In genomic region chr3:172750069-172750367, GRCh38 we compare ENCODE assay signal across 8 cellular contexts. TPM values are rescaled to one million over a fixed set of nuclear protein-coding genes. Genes with fewer than 3 reads are reported as not detected.
DNase-seq lines count a peak whose midpoint lies in the region; ATAC-seq, FAIRE-seq and TF ChIP-seq lines count a peak whose summit lies in the region.

No MANE protein-coding gene starts in this region.

- ATAC-seq in activated CD4-positive, alpha-beta T cell treated with anti-CD3 and anti-CD28 coated beads for 36 hours: no peak
- no peak for ATAC-seq in activated naive CD4-positive, alpha-beta T cell treated with anti-CD3 and anti-CD28 coated beads, Interleukin-2, amount 50 U/mL, for 72 hours

- H3K36me3 Mint-ChIP-seq in activated CD4-positive, alpha-beta T cell treated with anti-CD3 and anti-CD28 coated beads for 36 hours (ENCODE audit: low read depth): peaks cover 16% of the 10 kb centered on the region
- peaks cover 14 to 32% of the 10 kb centered on the region in 2 donors for H3K36me3 Mint-ChIP-seq in activated naive CD4-positive, alpha-beta T cell treated with anti-CD3 and anti-CD28 coated beads, Interleukin-2, amount 50 U/mL, for 72 hours

- DNase-seq in activated CD4-positive, alpha-beta T cell treated with anti-CD3 and anti-CD28 coated beads for 36 hours: no peak
- no peak for DNase-seq in activated CD4-positive, alpha-beta T cell treated with anti-CD3 and anti-CD28 coated beads for 4 hours
- no peak for DNase-seq in activated naive CD4-positive, alpha-beta T cell treated with anti-CD3 and anti-CD28 coated beads, Interleukin-2, amount 50 U/mL, for 72 hours (ENCODE audit: low spot score in 2 of 2)
- no peak for DNase-seq in keratinocyte (ENCODE audit: low read depth, low spot score)
- DNase-seq in MV-4-11 (lab: John Stamatoyannopoulos, UW): no peak
- no peak for DNase-seq in globus pallidus (ENCODE audit: low spot score)
- no peak for DNase-seq in superior temporal gyrus (ENCODE audit: extremely low spot score)

- H3K4me2 ChIP-seq in keratinocyte (ENCODE audit: control insufficient read depth, extremely low read depth, insufficient read depth, low read depth, low read length): peak overlapping the region; percentile 94

- H3K4me1 ChIP-seq in keratinocyte (ENCODE audit: control insufficient read depth, extremely low read depth, insufficient read depth, low read length) (peaks cover 37% of the 10 kb centered on the region), thymus (ENCODE audit: control insufficient read depth, insufficient read depth, low read length) (peaks cover 5% of the 10 kb centered on the region)

- no peaks in the 10 kb centered on the region for H4K20me1 ChIP-seq in keratinocyte (ENCODE audit: control insufficient read depth, extremely low read depth, insufficient read depth, low read length)

- CTCF ChIA-PET in activated CD4-positive, alpha-beta T cell treated with anti-CD3 and anti-CD28 coated beads for 36 hours (lab: Charles Lee): interaction anchor here (0.6 to 2.5 kb wide), 12 partner anchors 10 to 714 kb away, joined by 3 to 11 read pairs (median 4); partner anchors contain the start of gene NCEH1

- dilution Hi-C loops in keratinocyte (cut with MboI; ENCODE audit: extremely low pct_ligation_motif_present, low sequenced_read_pairs): no loop called here

- peak overlapping the region; percentile 98 for H3K4me3 Mint-ChIP-seq in activated CD4-positive, alpha-beta T cell treated with anti-CD3 and anti-CD28 coated beads for 36 hours

- peaks cover 0 to 4% of the 10 kb centered on the region in 2 experiments for H3K36me3 ChIP-seq in keratinocyte (ENCODE audit: control insufficient read depth in 2 of 2, extremely low read depth in 1 of 2, insufficient read depth in 2 of 2, low read length in 2 of 2)
- H3K36me3 ChIP-seq in thymus (ENCODE audit: control insufficient read depth, insufficient read depth): no peaks in the 10 kb centered on the region

- intact Hi-C loops in activated CD4-positive, alpha-beta T cell treated with anti-CD3 and anti-CD28 coated beads for 36 hours (cut with DNase I, micrococcal nuclease): loop anchor here (1.0 to 5.0 kb wide), 6 partner anchors 39 to 1879 kb away; partner anchors contain the start of genes EIF5A2 (in 1 of the 2), NCEH1 (in 1 of the 2), RPL22L1 (in 1 of the 2) and TNFSF10 (in 1 of the 2)

- H3K9me3 ChIP-seq in keratinocyte (ENCODE audit: control insufficient read depth, low read depth, low read length): no peaks in the 10 kb centered on the region
- no peaks in the 10 kb centered on the region for H3K9me3 ChIP-seq in thymus (ENCODE audit: control insufficient read depth)

- H3K79me2 ChIP-seq in keratinocyte (ENCODE audit: control insufficient read depth, insufficient read depth, low read length): peaks cover 41% of the 10 kb centered on the region

- no peak for TF ChIP-seq CTCF in keratinocyte (optimal IDR thresholded peaks at IDR 0.05 in 1 of 3, IDR thresholded peaks at IDR 0.05 in 1 of 3, conservative IDR thresholded peaks at IDR 0.05 in 1 of 3; ENCODE audit: extremely low read depth in 1 of 3, insufficient read depth in 2 of 3, low read length in 3 of 3)

- H3K27ac Mint-ChIP-seq in activated CD4-positive, alpha-beta T cell treated with anti-CD3 and anti-CD28 coated beads for 36 hours: peak overlapping the region; percentile 99
- peak overlapping the region; percentile 97 to 99 for H3K27ac Mint-ChIP-seq in activated naive CD4-positive, alpha-beta T cell treated with anti-CD3 and anti-CD28 coated beads, Interleukin-2, amount 50 U/mL, for 72 hours

- no peaks in the 10 kb centered on the region for H3K27me3 Mint-ChIP-seq in activated CD4-positive, alpha-beta T cell treated with anti-CD3 and anti-CD28 coated beads for 36 hours

- H3K27ac ChIP-seq in keratinocyte (ENCODE audit: control insufficient read depth, insufficient read depth, low read length) (peak overlapping the region; percentile 94), thymus (ENCODE audit: low read depth) (no peak overlapping the region)

- H3K9ac ChIP-seq in keratinocyte (ENCODE audit: control insufficient read depth, extremely low read depth, insufficient read depth, low read length): peak overlapping the region; percentile 91

- 18% methylated on average over 9 of the region's 9 CpGs for WGBS in thymus

- H3K9me1 ChIP-seq in keratinocyte (ENCODE audit: control insufficient read depth, extremely low read depth, insufficient read depth, low read length): no peaks in the 10 kb centered on the region

- no peak overlapping the region for H2AFZ ChIP-seq in keratinocyte (ENCODE audit: control insufficient read depth, low read length)

- FAIRE-seq in keratinocyte (lab: Jason Lieb, UNC): peak; percentile 43

- H3K4me3 ChIP-seq in keratinocyte (ENCODE audit: control insufficient read depth in 2 of 3, extremely low read depth in 1 of 3, insufficient read depth in 2 of 3, low read depth in 1 of 3, low read length in 3 of 3) (peak overlapping the region; percentile 15 to 73 (median 51)), thymus (ENCODE audit: low read length) (peak overlapping the region; percentile 84)

- POLR2A ChIA-PET in activated CD4-positive, alpha-beta T cell treated with anti-CD3 and anti-CD28 coated beads for 36 hours (lab: Charles Lee): interaction anchor here (0.6 kb wide), 2 partner anchors 20 to 193 kb away, joined by 4 read pairs; no protein-coding TSS in a partner anchor

- no peaks in the 10 kb centered on the region for H3K27me3 ChIP-seq in keratinocyte (ENCODE audit: control insufficient read depth, extremely low read depth, insufficient read depth, low read length)
- H3K27me3 ChIP-seq in thymus (ENCODE audit: control insufficient read depth, insufficient read depth): no peaks in the 10 kb centered on the region

- H3K4me1 Mint-ChIP-seq in activated CD4-positive, alpha-beta T cell treated with anti-CD3 and anti-CD28 coated beads for 36 hours: peaks cover 21% of the 10 kb centered on the region

- H3K9me3 Mint-ChIP-seq in activated CD4-positive, alpha-beta T cell treated with anti-CD3 and anti-CD28 coated beads for 36 hours (ENCODE audit: low read depth): no peaks in the 10 kb centered on the region
- no peaks in the 10 kb centered on the region for H3K9me3 Mint-ChIP-seq in activated naive CD4-positive, alpha-beta T cell treated with anti-CD3 and anti-CD28 coated beads, Interleukin-2, amount 50 U/mL, for 72 hours

RNA-seq across cellular contexts. Expression of gene ECT2, which starts 0.5 kb away (rescaled TPM):
- 10 to 100 TPM; 39.4 to 40.6 TPM for total RNA-seq in activated CD4-positive, alpha-beta T cell treated with anti-CD3 and anti-CD28 coated beads for 36 hours
- 10 to 100 TPM; 42.9 to 72.3 TPM for total RNA-seq in activated naive CD4-positive, alpha-beta T cell treated with anti-CD3 and anti-CD28 coated beads, Interleukin-2, amount 50 U/mL, for 72 hours
- 16.3 to 34.2 TPM (median 18.6 TPM) in 3 replicates for polyA plus RNA-seq in keratinocyte
- polyA plus RNA-seq in keratinocyte (2011; ENCODE audit: low read depth): 10.7 TPM
- polyA plus RNA-seq in keratinocyte (2011; cell fraction: cytosol; rRNA removed): 10.0 and 20.2 TPM in 2 replicates
- polyA plus RNA-seq in keratinocyte (2011; cell fraction: nucleus; rRNA removed): 18.4 and 23.6 TPM in 2 replicates
- polyA plus RNA-seq in keratinocyte (2012; ENCODE audit: low replicate concordance): 7.4 and 19.9 TPM in 2 replicates
- 3.1 to 31.4 TPM (median 11.9 TPM) in 3 replicates for polyA minus RNA-seq in keratinocyte
- 19.2 TPM for polyA minus RNA-seq in keratinocyte (2011; cell fraction: cytosol; rRNA and poly(A)+ RNA removed)
- 18.9 and 41.0 TPM in 2 replicates for polyA minus RNA-seq in keratinocyte (2011; cell fraction: nucleus; rRNA and poly(A)+ RNA removed)
- 7.9 TPM for polyA plus RNA-seq in thymus

RNA-seq across cellular contexts. Expression of gene NCEH1, which starts 39.2 kb away (rescaled TPM):
- total RNA-seq in activated CD4-positive, alpha-beta T cell treated with anti-CD3 and anti-CD28 coated beads for 36 hours: 1 to 10 TPM; 4.9 to 6.3 TPM
- 1 to 10 TPM; 4.4 to 5.2 TPM for total RNA-seq in activated naive CD4-positive, alpha-beta T cell treated with anti-CD3 and anti-CD28 coated beads, Interleukin-2, amount 50 U/mL, for 72 hours
- polyA plus RNA-seq in keratinocyte (8.0 to 17.4 TPM (median 13.2 TPM) in 3 replicates), thymus (4.4 TPM)
- 0.16 TPM for polyA plus RNA-seq in keratinocyte (2011; ENCODE audit: low read depth)
- polyA plus RNA-seq in keratinocyte (2011; cell fraction: cytosol; rRNA removed): 3.1 and 6.2 TPM in 2 replicates
- polyA plus RNA-seq in keratinocyte (2011; cell fraction: nucleus; rRNA removed): 15.8 and 18.2 TPM in 2 replicates
- polyA plus RNA-seq in keratinocyte (2012; ENCODE audit: low replicate concordance): 1.5 and 11.0 TPM in 2 replicates
- polyA minus RNA-seq in keratinocyte: 9.9 to 18.5 TPM (median 16.8 TPM) in 3 replicates
- 8.1 TPM for polyA minus RNA-seq in keratinocyte (2011; cell fraction: cytosol; rRNA and poly(A)+ RNA removed)
- 19.6 and 27.6 TPM in 2 replicates for polyA minus RNA-seq in keratinocyte (2011; cell fraction: nucleus; rRNA and poly(A)+ RNA removed)
